Comparison of ENCODE assay signal across 1 cellular context in the genomic region with DNA sequence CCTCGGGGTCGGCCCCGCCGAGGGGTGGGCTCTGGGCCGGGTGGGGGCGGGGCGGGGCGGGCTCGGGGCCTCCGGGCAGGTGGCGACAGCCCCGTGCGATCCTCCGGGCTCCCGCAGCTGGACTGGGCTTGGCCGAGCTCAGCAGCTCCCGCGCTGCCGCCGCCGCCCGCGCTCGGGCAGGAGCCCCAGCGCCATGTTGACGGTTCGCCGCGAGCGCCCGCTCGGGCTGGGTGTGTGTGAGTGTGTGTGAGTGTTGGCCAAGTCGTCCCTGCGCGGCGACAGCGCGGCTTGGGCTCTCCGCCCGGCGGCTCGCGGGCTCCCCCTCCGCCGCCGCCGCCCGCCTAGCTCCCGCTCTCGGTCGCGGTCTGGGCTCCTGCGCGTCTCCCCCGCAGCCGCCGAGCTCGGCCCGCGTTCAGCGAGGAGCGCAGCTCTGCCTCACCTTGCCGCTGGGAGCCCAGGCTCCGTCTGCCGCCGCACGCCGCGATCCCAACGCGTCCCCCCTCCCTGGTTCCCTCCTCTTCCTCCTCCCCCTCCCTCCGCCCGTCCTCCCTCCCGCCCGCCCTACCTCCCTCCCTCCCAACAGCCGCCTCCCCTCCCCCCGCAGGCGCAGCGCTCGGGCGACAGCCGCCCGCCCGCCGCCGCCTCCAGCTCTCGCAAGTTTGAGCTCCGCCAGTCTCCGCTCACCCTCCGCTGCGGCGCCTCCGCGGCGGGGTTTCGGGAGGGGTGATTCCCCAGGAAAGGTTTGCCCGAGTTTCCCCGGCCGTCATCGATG.
TF ChIP-seq lines count a peak whose summit lies in the region.

Gene BCOR (minus strand): TSS at position 467 of the 772 bp plus-strand sequence. CDS start 20,029 bp downstream, outside the sequence.

TF ChIP-seq in A549, 52 proteins besides CTCF, POLR2A, EP300 and RAD21 (continued from another document):
- TF ChIP-seq EHMT2 (IDR thresholded peaks at IDR 0.05; ENCODE audit: low read depth) (no peak), MAFK (IDR thresholded peaks at IDR 0.05; ENCODE audit: partially characterized antibody) (no peak), POLR2AphosphoS2 (conservative IDR thresholded peaks at IDR 0.05; ENCODE audit: low read length) (no peak), REST (IDR thresholded peaks at IDR 0.05) (no peak), MAZ (IDR thresholded peaks at IDR 0.05; ENCODE audit: borderline replicate concordance, low read depth, low read length) (no peak), SREBF2 (IDR thresholded peaks at IDR 0.05) (no peak), BHLHE40 (IDR thresholded peaks at IDR 0.05; ENCODE audit: low read depth, low read length) (no peak), CBX2 (IDR thresholded peaks at IDR 0.05; ENCODE audit: borderline replicate concordance, low read depth) (no peak), RNF2 (IDR thresholded peaks at IDR 0.05; ENCODE audit: borderline replicate concordance, low read depth) (no peak), CHD4 (IDR thresholded peaks at IDR 0.05; ENCODE audit: borderline replicate concordance) (no peak), EHF (CRISPR knock-in tag; IDR thresholded peaks at IDR 0.05) (no peak), NFE2L2 (conservative IDR thresholded peaks at IDR 0.05; ENCODE audit: low read length) (no peak), RCOR1 (IDR thresholded peaks at IDR 0.05; ENCODE audit: low read depth, low read length) (no peak), RFX5 (IDR thresholded peaks at IDR 0.05) (no peak), MAX (IDR thresholded peaks at IDR 0.05) (peak; percentile 42), CHD2 (IDR thresholded peaks at IDR 0.05; ENCODE audit: low read length, partially characterized antibody) (no peak), PHF8 (IDR thresholded peaks at IDR 0.05; ENCODE audit: borderline replicate concordance, low read depth) (peak; percentile 44), ESRRA (IDR thresholded peaks at IDR 0.05; ENCODE audit: borderline replicate concordance, low read length) (no peak), FOSL2 (IDR thresholded peaks at IDR 0.05) (no peak), FOSL2 (CRISPR knock-in tag; IDR thresholded peaks at IDR 0.05) (no peak), NR3C1 (IDR thresholded peaks at IDR 0.05) (no peak), GATA3 (IDR thresholded peaks at IDR 0.05; ENCODE audit: borderline replicate concordance) (0 out of 2 replicates have a peak, but pooled peaks have one; percentile 20), JUNB (IDR thresholded peaks at IDR 0.05) (no peak)
- TF ChIP-seq, protein P1, sequence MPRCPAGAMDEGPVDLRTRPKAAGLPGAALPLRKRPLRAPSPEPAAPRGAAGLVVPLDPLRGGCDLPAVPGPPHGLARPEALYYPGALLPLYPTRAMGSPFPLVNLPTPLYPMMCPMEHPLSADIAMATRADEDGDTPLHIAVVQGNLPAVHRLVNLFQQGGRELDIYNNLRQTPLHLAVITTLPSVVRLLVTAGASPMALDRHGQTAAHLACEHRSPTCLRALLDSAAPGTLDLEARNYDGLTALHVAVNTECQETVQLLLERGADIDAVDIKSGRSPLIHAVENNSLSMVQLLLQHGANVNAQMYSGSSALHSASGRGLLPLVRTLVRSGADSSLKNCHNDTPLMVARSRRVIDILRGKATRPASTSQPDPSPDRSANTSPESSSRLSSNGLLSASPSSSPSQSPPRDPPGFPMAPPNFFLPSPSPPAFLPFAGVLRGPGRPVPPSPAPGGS (IDR thresholded peaks at IDR 0.05): 0 out of 3 replicates have a peak, but pooled peaks have one; percentile 61
- TF ChIP-seq, protein P2, sequence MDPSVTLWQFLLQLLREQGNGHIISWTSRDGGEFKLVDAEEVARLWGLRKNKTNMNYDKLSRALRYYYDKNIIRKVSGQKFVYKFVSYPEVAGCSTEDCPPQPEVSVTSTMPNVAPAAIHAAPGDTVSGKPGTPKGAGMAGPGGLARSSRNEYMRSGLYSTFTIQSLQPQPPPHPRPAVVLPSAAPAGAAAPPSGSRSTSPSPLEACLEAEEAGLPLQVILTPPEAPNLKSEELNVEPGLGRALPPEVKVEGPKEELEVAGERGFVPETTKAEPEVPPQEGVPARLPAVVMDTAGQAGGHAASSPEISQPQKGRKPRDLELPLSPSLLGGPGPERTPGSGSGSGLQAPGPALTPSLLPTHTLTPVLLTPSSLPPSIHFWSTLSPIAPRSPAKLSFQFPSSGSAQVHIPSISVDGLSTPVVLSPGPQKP (IDR thresholded peaks at IDR 0.05; ENCODE audit: low read depth, low read length): no peak
- TF ChIP-seq, protein P3, sequence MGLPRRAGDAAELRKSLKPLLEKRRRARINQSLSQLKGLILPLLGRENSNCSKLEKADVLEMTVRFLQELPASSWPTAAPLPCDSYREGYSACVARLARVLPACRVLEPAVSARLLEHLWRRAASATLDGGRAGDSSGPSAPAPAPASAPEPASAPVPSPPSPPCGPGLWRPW (IDR thresholded peaks at IDR 0.05): no peak
- TF ChIP-seq, protein P4, sequence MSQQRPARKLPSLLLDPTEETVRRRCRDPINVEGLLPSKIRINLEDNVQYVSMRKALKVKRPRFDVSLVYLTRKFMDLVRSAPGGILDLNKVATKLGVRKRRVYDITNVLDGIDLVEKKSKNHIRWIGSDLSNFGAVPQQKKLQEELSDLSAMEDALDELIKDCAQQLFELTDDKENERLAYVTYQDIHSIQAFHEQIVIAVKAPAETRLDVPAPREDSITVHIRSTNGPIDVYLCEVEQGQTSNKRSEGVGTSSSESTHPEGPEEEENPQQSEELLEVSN (IDR thresholded peaks at IDR 0.05; ENCODE audit: borderline replicate concordance, low read depth): peak; percentile 17; the same call in 1 of the 2 replicates
